In genomic region chr2:26174691-26175181, GRCh38 we compare ENCODE assay signal across 12 cellular contexts. TPM values are rescaled to one million over a fixed set of nuclear protein-coding genes. Genes with fewer than 3 reads are reported as not detected.
DNase-seq lines count a peak whose midpoint lies in the region; ATAC-seq lines count a peak whose summit lies in the region.
"Had no signal": no experiment of that assay in that cellular context is flagged by ENCODE, and none has a peak within 500 bp of the region (broad histone marks: within the 10 kb centered on the region; RNA-seq: fewer than 3 reads in every experiment).

No MANE protein-coding gene starts in this region.

- peaks cover 17% of the 10 kb centered on the region for H3K4me1 Mint-ChIP-seq in activated naive CD4-positive, alpha-beta T cell treated with anti-CD3 and anti-CD28 coated beads, Interleukin-2, amount 10 ng/mL, durations not matched to agents 7 days and 5 days

- no peak overlapping the region for H3K27ac Mint-ChIP-seq in activated naive CD4-positive, alpha-beta T cell treated with anti-CD3 and anti-CD28 coated beads, Interleukin-2, amount 10 ng/mL, durations not matched to agents 7 days and 5 days

- peaks cover 96% of the 10 kb centered on the region for H3K27me3 Mint-ChIP-seq in activated naive CD4-positive, alpha-beta T cell treated with anti-CD3 and anti-CD28 coated beads, Interleukin-2, amount 10 ng/mL, durations not matched to agents 7 days and 5 days

- ATAC-seq in GM18517 (IDR thresholded peaks at IDR 0.05; ENCODE audit: unreplicated experiment), result no peak

- peak overlapping the region; percentile 8 for H3K4me3 Mint-ChIP-seq in activated naive CD4-positive, alpha-beta T cell treated with anti-CD3 and anti-CD28 coated beads, Interleukin-2, amount 10 ng/mL, durations not matched to agents 7 days and 5 days

- H3K36me3 Mint-ChIP-seq in activated naive CD4-positive, alpha-beta T cell treated with anti-CD3 and anti-CD28 coated beads, Interleukin-2, amount 10 ng/mL, durations not matched to agents 7 days and 5 days, result peaks cover 3% of the 10 kb centered on the region

- H3K9me3 Mint-ChIP-seq in activated naive CD4-positive, alpha-beta T cell treated with anti-CD3 and anti-CD28 coated beads, Interleukin-2, amount 10 ng/mL, durations not matched to agents 7 days and 5 days, result no peaks in the 10 kb centered on the region

- H3K27ac ChIP-seq in angular gyrus (ENCODE audit: low read depth, low read length) (peak overlapping the region; percentile 13), temporal lobe (ENCODE audit: low read depth, low read length) (peak overlapping the region; percentile 44)
- H3K27ac ChIP-seq: stomach had no signal

- CTCF ChIA-PET in activated naive CD4-positive, alpha-beta T cell treated with anti-CD3 and anti-CD28 coated beads, Interleukin-2, amount 10 ng/mL, durations not matched to agents 7 days and 5 days (lab: Charles Lee), result interaction anchor here (1.0 to 1.6 kb wide), 2 partner anchors 9 to 403 kb away, joined by 3 to 5 read pairs; no protein-coding TSS in a partner anchor

- DNase-seq in activated naive CD4-positive, alpha-beta T cell treated with anti-CD3 and anti-CD28 coated beads, Interleukin-2, amount 10 ng/mL, durations not matched to agents 7 days and 5 days, result no peak
- DNase-seq in activated naive CD4-positive, alpha-beta T cell treated with Interleukin-2 at 50 U/mL for 16 hours, result no peak
- DNase-seq in myocyte (ENCODE audit: low read depth) (peak; percentile 93), kidney glomerular epithelial cell (lab: John Stamatoyannopoulos, UW) (no peak), NCI-H748 (lab: John Stamatoyannopoulos, UW; ENCODE audit: unreplicated experiment) (no peak)
- DNase-seq: activated T-cell treated with anti-CD3 and anti-CD28 coated beads for 4 hours, NCI-H1105 treated with DMSO at 0.1 percent for 48 hours, NCI-H526 treated with DMSO at 0.1 percent for 48 hours, stomach had no signal

RNA-seq across cellular contexts. Expression of gene GAREM2, which starts 1.8 kb away (rescaled TPM):
- 0.86 and 1.2 TPM in 2 replicates for total RNA-seq in myocyte
- polyA plus RNA-seq in myocyte (2012), result 1.5 TPM
- total RNA-seq in temporal lobe, result 10.6 TPM
